ENCODE assay signal across 10 cellular contexts in genomic region chr2:46534589-46534988, GRCh38. TPM values are rescaled to one million over a fixed set of nuclear protein-coding genes. Genes with fewer than 3 reads are reported as not detected.
DNase-seq lines count a peak whose midpoint lies in the region; ATAC-seq, FAIRE-seq and TF ChIP-seq lines count a peak whose summit lies in the region.
"Had no signal": no experiment of that assay in that cellular context is flagged by ENCODE, and none has a peak within 500 bp of the region (broad histone marks: within the 10 kb centered on the region; RNA-seq: fewer than 3 reads in every experiment).

No MANE protein-coding gene starts in this region.

- BruUV-seq in GM12878 (replicated peaks; lab: Mats Ljungman, UMichigan): no TSS peak

- SMC1A ChIA-PET in GM12878 (lab: Charles Lee; ENCODE audit: uncharacterized antibody, unreplicated experiment): interaction anchor here (0.6 to 3.2 kb wide), 13 partner anchors 12 to 688 kb away, joined by 3 to 24 read pairs (median 4); no protein-coding TSS in a partner anchor

- peak; percentile 30 for ATAC-seq in GM18909 (IDR thresholded peaks at IDR 0.05; ENCODE audit: poor library complexity, unreplicated experiment)
- peak; percentile 76 for ATAC-seq in GM12878
- ATAC-seq in GM18498 (IDR thresholded peaks at IDR 0.05; ENCODE audit: unreplicated experiment): no peak

- POLR2A ChIA-PET in GM12878 (lab: Charles Lee): interaction anchor here (1.3 to 2.4 kb wide), 3 partner anchors 10 to 35 kb away, joined by 4 to 12 read pairs (median 5); no protein-coding TSS in a partner anchor

- peak overlapping the region; percentile 70 for H3K4me2 ChIP-seq in BLaER1
- H3K4me2 ChIP-seq in GM12878 (ENCODE audit: control insufficient read depth, insufficient read depth): peak overlapping the region; percentile 83

- H3K4me3 ChIP-seq in BLaER1 (no peak overlapping the region), GM12878 (peak overlapping the region; percentile 17)

- no peak for TF ChIP-seq EP300 in GM12878 (IDR thresholded peaks at IDR 0.05; ENCODE audit: borderline replicate concordance in 1 of 2, control insufficient read depth in 1 of 2, low read depth in 2 of 2, low read length in 2 of 2)

- H4K20me1 ChIP-seq in BLaER1 (no peaks in the 10 kb centered on the region), GM12878 (ENCODE audit: control insufficient read depth, insufficient read depth) (no peaks in the 10 kb centered on the region)

- TF ChIP-seq POLR2A in GM12878 (IDR thresholded peaks at IDR 0.05; ENCODE audit: low read depth, low read length): no peak

- TF ChIP-seq CTCF in GM12878 (IDR thresholded peaks at IDR 0.05 in 2 of 3, conservative IDR thresholded peaks at IDR 0.05 in 1 of 3; ENCODE audit: control insufficient read depth in 2 of 3, extremely low read depth in 1 of 3, insufficient read depth in 1 of 3, low read depth in 3 of 3, low read length in 3 of 3): no peak

- CTCF ChIA-PET in GM12878 (lab: Yijun Ruan, JAX): interaction anchor here (0.7 to 2.5 kb wide), 9 partner anchors 10 to 86 kb away, joined by 3 to 8 read pairs (median 4); no protein-coding TSS in a partner anchor

- intact Hi-C loops in GM12878 (cut with micrococcal nuclease; ENCODE audit: unreplicated experiment): no loop called here

- RAD21 ChIA-PET in GM12878 (lab: Charles Lee; ENCODE audit: unreplicated experiment): interaction anchor here (1.0 to 2.3 kb wide), 9 partner anchors 12 to 115 kb away, joined by 3 to 14 read pairs (median 5); no protein-coding TSS in a partner anchor

- H2AFZ ChIP-seq in GM12878 (ENCODE audit: control insufficient read depth, low read depth, low read length): peak overlapping the region; percentile 49

- H3K4me1 ChIP-seq in BLaER1 (peaks cover 33% of the 10 kb centered on the region), GM12878 (ENCODE audit: control insufficient read depth, insufficient read depth, low read length) (peaks cover 33% of the 10 kb centered on the region)

- H3K9ac ChIP-seq in BLaER1: no peak overlapping the region
- no peak overlapping the region for H3K9ac ChIP-seq in GM12878 (ENCODE audit: control insufficient read depth, insufficient read depth, low read length)

- H3K27ac ChIP-seq in BLaER1: peak overlapping the region; percentile 2; the same call in 1 of the 2 replicates
- peak overlapping the region; percentile 45 for H3K27ac ChIP-seq in GM12878 (ENCODE audit: control insufficient read depth, insufficient read depth)

- H3K9me3 ChIP-seq in BLaER1 (peaks cover 19% of the 10 kb centered on the region), GM12878 (replicated peaks; ENCODE audit: control insufficient read depth, insufficient read depth, low read length) (peaks cover 2% of the 10 kb centered on the region; the same call in 2 of the 3 replicates)

- H3K36me3 ChIP-seq in BLaER1: 0 out of 2 replicates have a peak, but pooled peaks cover 11% of the 10 kb centered on the region
- H3K36me3 ChIP-seq in GM12878 (ENCODE audit: control insufficient read depth in 2 of 2, insufficient read depth in 2 of 2, low read length in 1 of 2): no peaks in the 10 kb centered on the region

- no peak for TF ChIP-seq RAD21 in GM12878 (IDR thresholded peaks at IDR 0.05; ENCODE audit: insufficient read depth, low read depth, low read length)

- peak; percentile 70 for DNase-seq in NOMO-1 treated with DMSO at 0.1 percent for 48 hours (lab: John Stamatoyannopoulos, UW; ENCODE audit: unreplicated experiment)
- DNase-seq in GM12878 (ENCODE audit: low read depth, low spot score): no peak
- no peak for DNase-seq in hypothalamus (lab: John Stamatoyannopoulos, UW)
- no peak for DNase-seq in frontal cortex (ENCODE audit: low spot score in 2 of 2)
- DNase-seq in ureter (ENCODE audit: low spot score): no peak

- FAIRE-seq in GM12878 (lab: Jason Lieb, UNC) (peak; percentile 78), frontal cortex (lab: Jason Lieb, UNC) (no peak)

- in situ Hi-C loops in GM12878 (cut with MboI): no loop called here

- 2% methylated on average over 6 of the region's 6 CpGs for WGBS in GM12878 (ENCODE audit: insufficient coverage, insufficient replicate concordance, low lambda C conversion rate, missing lambda C conversion rate)

- H3K27me3 ChIP-seq in BLaER1 (no peaks in the 10 kb centered on the region), GM12878 (replicated peaks in 1 of 2; ENCODE audit: control insufficient read depth in 2 of 2, insufficient read depth in 2 of 2, low read length in 1 of 2) (no peaks in the 10 kb centered on the region)

- no peaks in the 10 kb centered on the region for H3K79me2 ChIP-seq in GM12878 (ENCODE audit: control insufficient read depth, insufficient read depth, low read length)

TF ChIP-seq in GM12878, 131 proteins besides CTCF, POLR2A, EP300 and RAD21 (continues in another document):
- TF ChIP-seq, protein P1, sequence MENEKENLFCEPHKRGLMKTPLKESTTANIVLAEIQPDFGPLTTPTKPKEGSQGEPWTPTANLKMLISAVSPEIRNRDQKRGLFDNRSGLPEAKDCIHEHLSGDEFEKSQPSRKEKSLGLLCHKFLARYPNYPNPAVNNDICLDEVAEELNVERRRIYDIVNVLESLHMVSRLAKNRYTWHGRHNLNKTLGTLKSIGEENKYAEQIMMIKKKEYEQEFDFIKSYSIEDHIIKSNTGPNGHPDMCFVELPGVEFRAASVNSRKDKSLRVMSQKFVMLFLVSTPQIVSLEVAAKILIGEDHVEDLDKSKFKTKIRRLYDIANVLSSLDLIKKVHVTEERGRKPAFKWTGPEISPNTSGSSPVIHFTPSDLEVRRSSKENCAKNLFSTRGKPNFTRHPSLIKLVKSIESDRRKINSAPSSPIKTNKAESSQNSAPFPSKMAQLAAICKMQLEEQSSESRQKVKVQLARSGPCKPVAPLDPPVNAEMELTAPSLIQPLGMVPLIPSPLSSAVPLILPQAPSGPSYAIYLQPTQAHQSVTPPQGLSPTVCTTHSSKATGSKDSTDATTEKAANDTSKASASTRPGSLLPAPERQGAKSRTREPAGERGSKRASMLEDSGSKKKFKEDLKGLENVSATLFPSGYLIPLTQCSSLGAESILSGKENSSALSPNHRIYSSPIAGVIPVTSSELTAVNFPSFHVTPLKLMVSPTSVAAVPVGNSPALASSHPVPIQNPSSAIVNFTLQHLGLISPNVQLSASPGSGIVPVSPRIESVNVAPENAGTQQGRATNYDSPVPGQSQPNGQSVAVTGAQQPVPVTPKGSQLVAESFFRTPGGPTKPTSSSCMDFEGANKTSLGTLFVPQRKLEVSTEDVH (IDR thresholded peaks at IDR 0.05; ENCODE audit: low read depth, partially characterized antibody): no peak
- TF ChIP-seq IKZF1 (conservative IDR thresholded peaks at IDR 0.05): peak; percentile 53

RNA-seq across cellular contexts. Expression of gene RHOQ, which starts 7.7 kb away (rescaled TPM):
- total RNA-seq in GM12878 (2013; cell fraction: nucleolus; rRNA removed): 132 and 135 TPM in 2 replicates
- total RNA-seq in GM12878 (2014; rRNA removed) (23.6 and 26.9 TPM in 2 replicates), GM12878 (2014; rRNA removed; fragmentation: Illumina TruSeq; extraction: Trizol) (30.9 and 32.2 TPM in 2 replicates), GM12878 (2021) (25.6 and 28.3 TPM in 2 replicates), frontal cortex (16.7 TPM), ureter (124 TPM)
- 26.9 TPM for polyA plus RNA-seq in GM12878 (2011; ENCODE audit: low read depth)
- polyA plus RNA-seq in GM12878 (2011; rRNA removed) (79.6 and 87.5 TPM in 2 replicates), GM12878 (2014; fragmentation: Illumina TruSeq; extraction: Trizol) (39.3 and 43.3 TPM in 2 replicates), GM12878 (2014; fragmentation: Nextera tagmentation; extraction: Ambion mirVana) (10 to 100 TPM; 11.7 to 12.2 TPM), GM12878 (2014; rRNA removed) (24.0 and 25.7 TPM in 2 replicates), GM12878 (2016; fragmentation: Nextera tagmentation; extraction: Ambion mirVana) (1 to 10 TPM; 4.6 to 6.0 TPM)
- polyA plus RNA-seq in GM12878 (2011; cell fraction: cytosol; rRNA removed): 38.2 and 51.3 TPM in 2 replicates
- polyA plus RNA-seq in GM12878 (2011; cell fraction: nucleus; rRNA removed): 113 and 146 TPM in 2 replicates
- 48.1 and 55.1 TPM in 2 replicates for polyA plus RNA-seq in GM12878 (2012)
- polyA minus RNA-seq in GM12878 (2011; rRNA and poly(A)+ RNA removed): 45.8 and 52.7 TPM in 2 replicates
- polyA minus RNA-seq in GM12878 (2011; cell fraction: cytosol; rRNA and poly(A)+ RNA removed): 14.4 and 17.3 TPM in 2 replicates
- polyA minus RNA-seq in GM12878 (2011; cell fraction: nucleus; rRNA and poly(A)+ RNA removed): 60.0 and 84.1 TPM in 2 replicates

RNA-seq across cellular contexts. Expression of gene ATP6V1E2, which starts 7.8 kb away (rescaled TPM):
- total RNA-seq in GM12878 (2013; cell fraction: nucleolus; rRNA removed): 14.5 and 16.0 TPM in 2 replicates
- total RNA-seq in GM12878 (2014; rRNA removed) (7.5 and 8.8 TPM in 2 replicates), GM12878 (2014; rRNA removed; fragmentation: Illumina TruSeq; extraction: Trizol) (7.9 and 8.3 TPM in 2 replicates), GM12878 (2021) (6.8 and 8.9 TPM in 2 replicates), frontal cortex (6.1 TPM), ureter (10.1 TPM)
- 5.3 TPM for polyA plus RNA-seq in GM12878 (2011; ENCODE audit: low read depth)
- polyA plus RNA-seq in GM12878 (2011; rRNA removed) (8.2 and 9.4 TPM in 2 replicates), GM12878 (2014; fragmentation: Illumina TruSeq; extraction: Trizol) (8.6 and 9.0 TPM in 2 replicates), GM12878 (2014; fragmentation: Nextera tagmentation; extraction: Ambion mirVana) (1 to 10 TPM; 2.7 to 3.9 TPM), GM12878 (2014; rRNA removed) (5.9 and 6.4 TPM in 2 replicates), GM12878 (2016; fragmentation: Nextera tagmentation; extraction: Ambion mirVana) (1 to 10 TPM; 5.4 to 6.7 TPM)
- 8.1 and 8.3 TPM in 2 replicates for polyA plus RNA-seq in GM12878 (2011; cell fraction: cytosol; rRNA removed)
- polyA plus RNA-seq in GM12878 (2011; cell fraction: nucleus; rRNA removed): 9.7 and 10.9 TPM in 2 replicates
- polyA plus RNA-seq in GM12878 (2012): 7.6 and 9.1 TPM in 2 replicates
- 8.4 and 9.1 TPM in 2 replicates for polyA minus RNA-seq in GM12878 (2011; rRNA and poly(A)+ RNA removed)
- polyA minus RNA-seq in GM12878 (2011; cell fraction: cytosol; rRNA and poly(A)+ RNA removed): 4.2 and 6.7 TPM in 2 replicates
- 6.5 and 9.8 TPM in 2 replicates for polyA minus RNA-seq in GM12878 (2011; cell fraction: nucleus; rRNA and poly(A)+ RNA removed)

RNA-seq across cellular contexts. Expression of gene TMEM247, which starts 55.2 kb away (rescaled TPM):
- total RNA-seq in GM12878 (2013; cell fraction: nucleolus; rRNA removed): not detected in 2 replicates
- total RNA-seq in GM12878 (2014; rRNA removed) (not detected in 2 replicates), GM12878 (2014; rRNA removed; fragmentation: Illumina TruSeq; extraction: Trizol) (not detected in 2 replicates), GM12878 (2021) (not detected in 2 replicates), frontal cortex (not detected), ureter (not detected)
- not detected for polyA plus RNA-seq in GM12878 (2011; ENCODE audit: low read depth)
- polyA plus RNA-seq in GM12878 (2011; rRNA removed) (not detected in 2 replicates), GM12878 (2014; fragmentation: Illumina TruSeq; extraction: Trizol) (not detected in 2 replicates), GM12878 (2014; fragmentation: Nextera tagmentation; extraction: Ambion mirVana) (not detected), GM12878 (2014; rRNA removed) (not detected in 2 replicates), GM12878 (2016; fragmentation: Nextera tagmentation; extraction: Ambion mirVana) (not detected)
- not detected in 2 replicates for polyA plus RNA-seq in GM12878 (2011; cell fraction: cytosol; rRNA removed)
- polyA plus RNA-seq in GM12878 (2011; cell fraction: nucleus; rRNA removed): not detected in 2 replicates
- not detected in 2 replicates for polyA plus RNA-seq in GM12878 (2012)
- polyA minus RNA-seq in GM12878 (2011; rRNA and poly(A)+ RNA removed): not detected in 2 replicates
- polyA minus RNA-seq in GM12878 (2011; cell fraction: cytosol; rRNA and poly(A)+ RNA removed): not detected in 2 replicates
- not detected in 2 replicates for polyA minus RNA-seq in GM12878 (2011; cell fraction: nucleus; rRNA and poly(A)+ RNA removed)
- total RNA-seq: H4, NCI-H460 had no signal
